In the genomic region with DNA sequence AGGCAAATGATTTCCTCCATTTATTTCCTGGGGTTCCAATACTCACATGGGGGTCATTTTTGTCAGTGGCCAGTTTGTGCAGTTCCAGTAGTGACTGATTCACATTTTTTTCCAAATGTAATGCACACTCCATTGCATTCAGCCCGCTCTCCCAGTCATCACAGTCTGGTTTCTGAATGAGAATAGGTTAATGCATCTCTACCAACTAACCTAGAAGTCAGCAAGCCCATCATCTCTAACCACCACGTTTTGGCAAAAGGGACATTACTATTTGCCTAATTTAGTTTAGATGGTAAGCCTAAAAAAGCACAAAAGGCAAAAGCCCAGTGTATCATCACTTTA, we compare ENCODE assay signal across 10 cellular contexts. TPM values are rescaled to one million over a fixed set of nuclear protein-coding genes. Genes with fewer than 3 reads are reported as not detected.
DNase-seq lines count a peak whose midpoint lies in the region; ATAC-seq and TF ChIP-seq lines count a peak whose summit lies in the region.
"Had no signal": no experiment of that assay in that cellular context is flagged by ENCODE, and none has a peak within 500 bp of the region (broad histone marks: within the 10 kb centered on the region; RNA-seq: fewer than 3 reads in every experiment).

No MANE protein-coding gene starts in this region.

- peaks cover 29% of the 10 kb centered on the region for H3K4me1 ChIP-seq in Caco-2
- peaks cover 60 to 76% (median 76%) of the 10 kb centered on the region in 4 donors for H3K4me1 ChIP-seq in esophagus muscularis mucosa
- H3K4me1 ChIP-seq in prostate gland (replicated peaks): no peaks in the 10 kb centered on the region
- H3K4me1 ChIP-seq in neuronal stem cell (ENCODE audit: control insufficient read depth in 2 of 2, insufficient read depth in 1 of 2, low read depth in 1 of 2, low read length in 2 of 2): peaks cover 4 to 8% of the 10 kb centered on the region in 2 donors

- no peaks in the 10 kb centered on the region for H3K27me3 Mint-ChIP-seq in Caco-2 (ENCODE audit: insufficient read depth, unreplicated experiment)

- H2AFZ ChIP-seq in neuronal stem cell (ENCODE audit: low read length): no peak overlapping the region

- H2BK120ac ChIP-seq in neuronal stem cell (ENCODE audit: low read depth, low read length): no peak overlapping the region

- H2AK5ac ChIP-seq in neuronal stem cell (ENCODE audit: low read depth, low read length): no peak overlapping the region

- DNase-seq in Caco-2 (no peak), SK-N-MC (ENCODE audit: low read depth, low spot score) (no peak), esophagus muscularis mucosa (ENCODE audit: extremely low spot score) (no peak), prostate gland (ENCODE audit: low spot score) (no peak), neuronal stem cell (ENCODE audit: low spot score) (no peak), occipital lobe (lab: John Stamatoyannopoulos, UW) (no peak)
- DNase-seq: effector CD4-positive, alpha-beta T cell; NCI-H1092 had no signal

- TF ChIP-seq POLR2A in esophagus muscularis mucosa (IDR thresholded peaks at IDR 0.05; ENCODE audit: low read depth) (no peak), prostate gland (IDR thresholded peaks at IDR 0.05) (no peak)

- POLR2A ChIA-PET in Caco-2 (lab: Charles Lee): no interaction called here

- peaks cover 83% of the 10 kb centered on the region for H3K36me3 Mint-ChIP-seq in Caco-2 (ENCODE audit: insufficient read depth, unreplicated experiment)

- TF ChIP-seq CTCF in Caco-2 (IDR thresholded peaks at IDR 0.05; ENCODE audit: insufficient read depth in 1 of 2, low read depth in 1 of 2, low read length in 1 of 2, severe bottlenecking in 1 of 2, unreplicated experiment in 1 of 2): no peak
- TF ChIP-seq CTCF in esophagus muscularis mucosa (IDR thresholded peaks at IDR 0.05): no peak
- TF ChIP-seq CTCF in prostate gland (IDR thresholded peaks at IDR 0.05): no peak

- H3K36me3 ChIP-seq in Caco-2 (ENCODE audit: control insufficient read depth, insufficient read depth, low read length) (peaks cover 10% of the 10 kb centered on the region), SK-N-MC (ENCODE audit: insufficient read depth, low read length) (peaks cover 39% of the 10 kb centered on the region), esophagus muscularis mucosa (peaks cover 16 to 45% (median 37%) of the 10 kb centered on the region in 4 donors), prostate gland (peaks cover 3 to 7% of the 10 kb centered on the region in 2 donors), neuronal stem cell (replicated peaks in 1 of 2; ENCODE audit: control insufficient read depth in 2 of 2, insufficient read depth in 2 of 2, low read length in 2 of 2) (peaks cover 15 to 38% of the 10 kb centered on the region in 2 donors)

- H3K18ac ChIP-seq in neuronal stem cell (ENCODE audit: low read length): no peak overlapping the region

- no peaks in the 10 kb centered on the region for H3K9me3 Mint-ChIP-seq in Caco-2 (ENCODE audit: unreplicated experiment)

- no TSS peak for BruUV-seq in Caco-2 (replicated peaks; lab: Mats Ljungman, UMichigan)

- no peak overlapping the region for H3K23ac ChIP-seq in neuronal stem cell (ENCODE audit: low read depth, low read length, poor library complexity)

- intact Hi-C loops in Caco-2 (cut with micrococcal nuclease; ENCODE audit: unreplicated experiment) (loop anchor here (5.0 kb wide), 1 partner anchor 148 kb away; the partner anchor contains the start of gene FADS1), esophagus muscularis mucosa (cut with DNase I) (loop anchor here (5.0 kb wide), 1 partner anchor 73 kb away; the partner anchor contains the start of gene FADS3), prostate gland (cut with DNase I) (no loop called here)

- H3K79me1 ChIP-seq in neuronal stem cell (ENCODE audit: low read depth, low read length): peaks cover 6% of the 10 kb centered on the region

- H2BK5ac ChIP-seq in neuronal stem cell (ENCODE audit: low read length): no peak overlapping the region

- WGBS in esophagus muscularis mucosa: 50% methylated on average over 2 of the region's 2 CpGs
- WGBS in prostate gland: 51% methylated on average over 2 of the region's 2 CpGs
- no CpG with 5 or more reads among the region's 2 CpGs for WGBS in neuronal stem cell (ENCODE audit: extremely low coverage in 2 of 2, insufficient read length in 2 of 2, insufficient replicate concordance in 1 of 2), 2 donors

- H3K9ac ChIP-seq in SK-N-MC (ENCODE audit: insufficient read length) (peak overlapping the region; percentile 88), neuronal stem cell (ENCODE audit: low read depth, low read length, poor library complexity) (no peak overlapping the region)

- H3K27ac Mint-ChIP-seq in Caco-2 (ENCODE audit: unreplicated experiment): no peak overlapping the region

- no peak overlapping the region for H2BK15ac ChIP-seq in neuronal stem cell (ENCODE audit: low read length)

- peaks cover 21% of the 10 kb centered on the region for H3K4me1 Mint-ChIP-seq in Caco-2 (ENCODE audit: low read depth, unreplicated experiment)

- no peak overlapping the region for H3K14ac ChIP-seq in neuronal stem cell (ENCODE audit: low read length)

- CTCF ChIA-PET in Caco-2 (lab: Charles Lee): no interaction called here

- peak overlapping the region; percentile 81 for H3K4me3 Mint-ChIP-seq in Caco-2 (ENCODE audit: unreplicated experiment)

- no peak overlapping the region for H3K4ac ChIP-seq in neuronal stem cell (ENCODE audit: low read length)

- H3K4me3 ChIP-seq in Caco-2 (ENCODE audit: low read depth, low read length) (no peak overlapping the region), SK-N-MC (peak overlapping the region; percentile 89), esophagus muscularis mucosa (peak overlapping the region; percentile 82 to 95 (median 90)), prostate gland (peak overlapping the region; percentile 95 to 98), neuronal stem cell (ENCODE audit: low read length in 2 of 2) (peak overlapping the region in 1 of 2 donors; percentile 96)

- H3K27ac ChIP-seq in SK-N-MC: no peak overlapping the region
- H3K27ac ChIP-seq in esophagus muscularis mucosa (replicated peaks in 1 of 4): peak overlapping the region; percentile 98 to 100 (median 99)
- H3K27ac ChIP-seq in prostate gland: peak overlapping the region; percentile 100
- no peak overlapping the region for H3K27ac ChIP-seq in neuronal stem cell (replicated peaks; ENCODE audit: low read length)

- H3K4me2 ChIP-seq in neuronal stem cell (ENCODE audit: insufficient read depth, low read length, poor library complexity, severe bottlenecking): no peak overlapping the region

- TF ChIP-seq EP300 in esophagus muscularis mucosa (IDR thresholded peaks at IDR 0.05): no peak

- no peak overlapping the region for H4K8ac ChIP-seq in neuronal stem cell (ENCODE audit: low read depth, low read length)

- H2BK12ac ChIP-seq in neuronal stem cell (ENCODE audit: low read length): no peak overlapping the region

- H3K9me3 ChIP-seq in Caco-2 (no peaks in the 10 kb centered on the region), SK-N-MC (ENCODE audit: low read depth, low read length) (no peaks in the 10 kb centered on the region), esophagus muscularis mucosa (no peaks in the 10 kb centered on the region), prostate gland (no peaks in the 10 kb centered on the region), neuronal stem cell (replicated peaks in 1 of 2; ENCODE audit: control insufficient read depth in 2 of 2, insufficient read depth in 1 of 2, low read depth in 1 of 2, low read length in 2 of 2) (no peaks in the 10 kb centered on the region)

- no peak for ATAC-seq in HG02588 (IDR thresholded peaks at IDR 0.05; ENCODE audit: unreplicated experiment)
- ATAC-seq in GM18868 (IDR thresholded peaks at IDR 0.05; ENCODE audit: unreplicated experiment): no peak

- H3K27me3 ChIP-seq in Caco-2 (replicated peaks; ENCODE audit: control insufficient read depth, insufficient read depth, low read length): no peaks in the 10 kb centered on the region
- H3K27me3 ChIP-seq in esophagus muscularis mucosa: no peaks in the 10 kb centered on the region
- no peaks in the 10 kb centered on the region for H3K27me3 ChIP-seq in prostate gland (replicated peaks; ENCODE audit: insufficient read depth)
- H3K27me3 ChIP-seq in neuronal stem cell (ENCODE audit: control insufficient read depth in 3 of 3, insufficient read depth in 3 of 3, low read depth in 1 of 3, low read length in 3 of 3): no peaks in the 10 kb centered on the region

- H4K91ac ChIP-seq in neuronal stem cell (ENCODE audit: low read depth, low read length, poor library complexity): no peak overlapping the region

RNA-seq across cellular contexts. Expression of gene FTH1, which starts 2.5 kb away (rescaled TPM):
- total RNA-seq in Caco-2 (2022) (1,282 and 1,565 TPM in 2 replicates), esophagus muscularis mucosa (1,000 to 10,000 TPM; 1,795 to 3,027 (median 2,719) TPM), prostate gland (1,000 to 10,000 TPM; 1,344 to 1,560 TPM), occipital lobe (252 TPM)
- 1,611 TPM for polyA plus RNA-seq in neuronal stem cell (2013, experiment 1 of 2)
- 1,599 TPM for polyA plus RNA-seq in neuronal stem cell (2013, experiment 2 of 2)

RNA-seq across cellular contexts. Expression of gene BEST1, which starts 14.8 kb away (rescaled TPM):
- 4.7 and 6.7 TPM in 2 replicates for total RNA-seq in Caco-2 (2022)
- total RNA-seq in esophagus muscularis mucosa: 1 to 10 TPM; 2.2 to 5.0 (median 4.3) TPM
- 10 to 100 TPM in 1 of 2 donors, 1 to 10 TPM in 1; 1.5 to 18.0 TPM for total RNA-seq in prostate gland
- polyA plus RNA-seq in neuronal stem cell (2013, experiment 1 of 2): 0.11 TPM
- polyA plus RNA-seq in neuronal stem cell (2013, experiment 2 of 2): 0.10 TPM
- total RNA-seq in occipital lobe: 1.2 TPM

RNA-seq across cellular contexts. Expression of gene RAB3IL1, which starts 47.5 kb away (rescaled TPM):
- total RNA-seq in Caco-2 (2022) (8.3 and 10.6 TPM in 2 replicates), esophagus muscularis mucosa (10 to 100 TPM; 14.0 to 31.5 (median 14.2) TPM), prostate gland (10 to 100 TPM in 1 of 2 donors, 1 to 10 TPM in 1; 3.5 to 53.0 TPM), occipital lobe (2.3 TPM)
- 2.4 TPM for polyA plus RNA-seq in neuronal stem cell (2013, experiment 1 of 2)
- polyA plus RNA-seq in neuronal stem cell (2013, experiment 2 of 2): 3.5 TPM

Comparison
In these comparisons a context has a peak if more than half of its experiments do, and no peak if none do; other contexts are left out.
1. H3K27ac ChIP-seq: peak in esophagus muscularis mucosa (4 of 4) and prostate gland (2 of 2); none in SK-N-MC (single experiment) and neuronal stem cell (single experiment).